ENCODE assay signal across 30 cellular contexts in genomic region chr2:22497064-22497463, GRCh38.
"Had no signal": no experiment of that assay in that cellular context is flagged by ENCODE, and none has a peak within 500 bp of the region (broad histone marks: within the 10 kb centered on the region; RNA-seq: fewer than 3 reads in every experiment).

No MANE protein-coding gene starts in this region.

- FAIRE-seq: pancreas had no signal

- H3K27ac Mint-ChIP-seq: natural killer cell treated with Interleukin-12 subunit alpha and Interleukin-12 subunit beta and Interleukin-15 and Interleukin-18, amount 100 ng/mL, for 72 hours; nephron progenitor cell; stimulated activated memory B cell treated with anti-CD40 and anti-IgM and Interleukin-4, amounts not matched to agents 10 μg/mL and 1 μg/mL and 100 μg/mL, for 72 hours; stimulated activated naive CD8-positive, alpha-beta T cell treated with anti-CD3 and anti-CD28 coated beads, Interleukin-15, amount 100 ng/mL, for 72 hours; type B pancreatic cell had no signal

- H3K4me3 Mint-ChIP-seq: naive thymus-derived CD8-positive, alpha-beta T cell; natural killer cell treated with Interleukin-12 subunit alpha and Interleukin-12 subunit beta and Interleukin-15 and Interleukin-18, amount 100 ng/mL, for 72 hours; nephron progenitor cell; neural crest cell; stimulated activated memory B cell treated with anti-CD40 and anti-IgM and Interleukin-4, amounts not matched to agents 10 μg/mL and 1 μg/mL and 100 μg/mL, for 72 hours; stimulated activated naive CD8-positive, alpha-beta T cell treated with anti-CD3 and anti-CD28 coated beads, Interleukin-15, amount 100 ng/mL, for 72 hours; type B pancreatic cell had no signal

- H3K27ac ChIP-seq: neutrophil, pancreas, prostate gland, skin epidermis, spleen, suprapubic skin, testis, transverse colon, upper lobe of right lung, uterus had no signal

- DNase-seq: naive thymus-derived CD8-positive, alpha-beta T cell; nephron progenitor cell; nucleus accumbens; pancreas; right cardiac atrium; spleen; stimulated activated CD4-positive, alpha-beta T cell treated with anti-CD3 and anti-CD28 coated beads, Interleukin-12 subunit alpha, Interleukin-12 subunit beta, amount 100 ng/mL, for 4 hours; stimulated activated CD4-positive, alpha-beta T cell treated with anti-CD3 and anti-CD28 coated beads, Interleukin-1b, Interleukin-23, amount 100 ng/mL, for 48 hours; stimulated activated CD4-positive, alpha-beta T cell treated with anti-CD3 and anti-CD28 coated beads, Interleukin-4, amount 100 ng/mL, for 1 hour; stimulated activated CD4-positive, alpha-beta T cell treated with anti-CD3 and anti-CD28 coated beads, Interleukin-4, amount 100 ng/mL, for 4 hours; stimulated activated CD8-positive, alpha-beta memory T cell treated with anti-CD3 and anti-CD28 coated beads, Interleukin-4, amount 100 ng/mL, for 48 hours; stimulated activated naive CD4-positive, alpha-beta T cell; stimulated activated naive CD8-positive, alpha-beta T cell treated with anti-CD3 and anti-CD28 coated beads, Interleukin-15, amount 100 ng/mL, for 72 hours; stimulated activated naive CD8-positive, alpha-beta T cell treated with anti-CD3 and anti-CD28 coated beads, Interleukin-15, Interleukin-2, amounts not matched to agents 100 U/mL and 50 U/mL, for 24 hours; substantia nigra; tibial artery; transverse colon; upper lobe of right lung; uterus had no signal

- H3K4me1 ChIP-seq: pancreas, prostate gland, spleen, transverse colon, upper lobe of right lung had no signal

- H3K4me1 Mint-ChIP-seq: naive thymus-derived CD8-positive, alpha-beta T cell; stimulated activated memory B cell treated with anti-CD40 and anti-IgM and Interleukin-4, amounts not matched to agents 10 μg/mL and 1 μg/mL and 100 μg/mL, for 72 hours; stimulated activated naive CD8-positive, alpha-beta T cell treated with anti-CD3 and anti-CD28 coated beads, Interleukin-15, amount 100 ng/mL, for 72 hours had no signal

- H3K27me3 ChIP-seq: neutrophil, pancreas, spleen, suprapubic skin, testis, tibial artery, transverse colon, upper lobe of right lung, uterus had no signal

- ATAC-seq: naive thymus-derived CD8-positive, alpha-beta T cell; natural killer cell treated with Interleukin-12 subunit alpha and Interleukin-12 subunit beta and Interleukin-15 and Interleukin-18, amount 100 ng/mL, for 72 hours; pancreas; right cardiac atrium; sciatic nerve; stimulated activated memory B cell treated with anti-CD40 and anti-IgM and Interleukin-4, amounts not matched to agents 10 μg/mL and 1 μg/mL and 100 μg/mL, for 72 hours; stimulated activated naive CD8-positive, alpha-beta T cell treated with anti-CD3 and anti-CD28 coated beads, Interleukin-15, amount 100 ng/mL, for 72 hours; stimulated activated naive CD8-positive, alpha-beta T cell treated with anti-CD3 and anti-CD28 coated beads, Interleukin-15, Interleukin-2, amounts not matched to agents 100 U/mL and 50 U/mL, for 24 hours; upper lobe of right lung had no signal

- H3K36me3 ChIP-seq: neutrophil, pancreas, prostate gland, spleen, suprapubic skin, tibial artery, transverse colon, upper lobe of right lung, uterus had no signal

- H3K36me3 Mint-ChIP-seq: naive thymus-derived CD8-positive, alpha-beta T cell; natural killer cell treated with Interleukin-12 subunit alpha and Interleukin-12 subunit beta and Interleukin-15 and Interleukin-18, amount 100 ng/mL, for 72 hours; stimulated activated memory B cell treated with anti-CD40 and anti-IgM and Interleukin-4, amounts not matched to agents 10 μg/mL and 1 μg/mL and 100 μg/mL, for 72 hours; type B pancreatic cell had no signal

- H3K9me3 Mint-ChIP-seq: nephron progenitor cell had no signal

- H3K9me3 ChIP-seq: neutrophil, pancreas, prostate gland, suprapubic skin, testis, tibial artery, upper lobe of right lung, uterus had no signal

- H3K4me3 ChIP-seq: pancreas, prostate gland, skin epidermis, smooth muscle cell, spleen, suprapubic skin, testis, tibial artery, transverse colon, upper lobe of right lung, uterus had no signal

- H3K27me3 Mint-ChIP-seq: naive thymus-derived CD8-positive, alpha-beta T cell; natural killer cell treated with Interleukin-12 subunit alpha and Interleukin-12 subunit beta and Interleukin-15 and Interleukin-18, amount 100 ng/mL, for 72 hours; stimulated activated memory B cell treated with anti-CD40 and anti-IgM and Interleukin-4, amounts not matched to agents 10 μg/mL and 1 μg/mL and 100 μg/mL, for 72 hours; stimulated activated naive CD8-positive, alpha-beta T cell treated with anti-CD3 and anti-CD28 coated beads, Interleukin-15, amount 100 ng/mL, for 72 hours; type B pancreatic cell had no signal

- H3K4me2 ChIP-seq: smooth muscle cell had no signal
